In genomic region chr2:43325448-43325811, GRCh38 we compare ENCODE assay signal across 22 cellular contexts.
DNase-seq lines count a peak whose midpoint lies in the region; ATAC-seq and TF ChIP-seq lines count a peak whose summit lies in the region.
"Had no signal": no experiment of that assay in that cellular context is flagged by ENCODE, and none has a peak within 500 bp of the region (broad histone marks: within the 10 kb centered on the region; RNA-seq: fewer than 3 reads in every experiment).

No MANE protein-coding gene starts in this region.

- intact Hi-C loops in Right ventricle myocardium inferior (cut with DNase I) (no loop called here), spleen (cut with DNase I; ENCODE audit: low total_unique reads) (no loop called here), vagina (cut with DNase I) (no loop called here)

- H3K36me3 ChIP-seq in right atrium auricular region, result no peaks in the 10 kb centered on the region
- H3K36me3 ChIP-seq in mucosa of rectum (ENCODE audit: control insufficient read depth in 2 of 2, insufficient read depth in 2 of 2, low read length in 2 of 2), result peaks cover 0 to 3% of the 10 kb centered on the region in 2 donors
- H3K36me3 ChIP-seq in spleen, result peaks cover 0 to 35% (median 0%) of the 10 kb centered on the region in 6 donors
- no peaks in the 10 kb centered on the region for H3K36me3 ChIP-seq in vagina

- no peak for ATAC-seq in Right ventricle myocardium inferior
- ATAC-seq in GM21737 (IDR thresholded peaks at IDR 0.05; ENCODE audit: unreplicated experiment), result no peak
- no peak for ATAC-seq in GM21619 (IDR thresholded peaks at IDR 0.05; ENCODE audit: unreplicated experiment)
- ATAC-seq: activated T-helper 17 cell treated with anti-CD3 and anti-CD28 coated beads, Interleukin-2, amount 50 U/mL, for 72 hours; GM23338; Panc1; SK-N-SH treated with all-trans-retinoic acid at 6 μM for 48 hours had no signal

- no peak for DNase-seq in right atrium auricular region (ENCODE audit: low spot score)
- DNase-seq in Right ventricle myocardium inferior (ENCODE audit: missing footprints), result no peak
- no peak for DNase-seq in spleen
- DNase-seq in vagina (ENCODE audit: extremely low spot score in 2 of 2), result no peak
- DNase-seq in NCI-H345 treated with DMSO at 0.1 percent for 48 hours (lab: John Stamatoyannopoulos, UW; ENCODE audit: unreplicated experiment), result no peak
- DNase-seq: activated CD4-positive, alpha-beta T cell treated with anti-CD3 and anti-CD28 coated beads for 1 hour; C1 segment of cervical spinal cord; caudate nucleus; effector CD8-positive, alpha-beta T cell; GDM1; immature natural killer cell; NCI-H1694; NCI-H226; T1000 had no signal

- TF ChIP-seq POLR2A in spleen (IDR thresholded peaks at IDR 0.05) (no peak), vagina (IDR thresholded peaks at IDR 0.05) (no peak)

- H3K27ac ChIP-seq in right atrium auricular region, result peak overlapping the region; percentile 70 to 74
- peak overlapping the region; percentile 65 for H3K27ac ChIP-seq in mucosa of rectum (ENCODE audit: low read depth in 2 of 2, low read length in 2 of 2)
- peak overlapping the region in 7 of 8 donors; percentile 2 to 71 (median 58) for H3K27ac ChIP-seq in spleen
- H3K27ac ChIP-seq in vagina, result peak overlapping the region; percentile 74
- H3K27ac ChIP-seq: A549 had no signal

- no peak overlapping the region for H3K9ac ChIP-seq in mucosa of rectum (ENCODE audit: low read depth in 1 of 2, low read length in 2 of 2)

- H3K4me3 ChIP-seq in right atrium auricular region (no peak overlapping the region), mucosa of rectum (ENCODE audit: low read length in 2 of 2) (no peak overlapping the region), spleen (no peak overlapping the region), vagina (no peak overlapping the region)
- H3K4me3 ChIP-seq: A549, GM23338 had no signal

- H3K4me1 ChIP-seq in right atrium auricular region, result peaks cover 0 to 50% of the 10 kb centered on the region in 2 donors
- H3K4me1 ChIP-seq in mucosa of rectum (ENCODE audit: control insufficient read depth in 2 of 2, insufficient read depth in 2 of 2, low read length in 2 of 2), result no peaks in the 10 kb centered on the region
- peaks cover 0 to 11% (median 3%) of the 10 kb centered on the region in 6 donors for H3K4me1 ChIP-seq in spleen
- H3K4me1 ChIP-seq in vagina, result peaks cover 46% of the 10 kb centered on the region
- H3K4me1 ChIP-seq: A549 had no signal

- no peaks in the 10 kb centered on the region for H3K9me3 ChIP-seq in right atrium auricular region
- H3K9me3 ChIP-seq in mucosa of rectum (ENCODE audit: control insufficient read depth in 2 of 2, low read length in 2 of 2), result no peaks in the 10 kb centered on the region
- H3K9me3 ChIP-seq in spleen, result no peaks in the 10 kb centered on the region
- no peaks in the 10 kb centered on the region for H3K9me3 ChIP-seq in vagina
- H3K9me3 ChIP-seq: A549 had no signal

- TF ChIP-seq CTCF in right atrium auricular region (IDR thresholded peaks at IDR 0.05) (no peak), spleen (IDR thresholded peaks at IDR 0.05 in 8 of 11, conservative IDR thresholded peaks at IDR 0.05 in 3 of 11) (no peak), vagina (IDR thresholded peaks at IDR 0.05) (no peak)

- H3K27me3 ChIP-seq in right atrium auricular region (no peaks in the 10 kb centered on the region), mucosa of rectum (ENCODE audit: control insufficient read depth in 2 of 2, insufficient read depth in 2 of 2, low read length in 2 of 2) (no peaks in the 10 kb centered on the region), spleen (replicated peaks in 1 of 7) (no peaks in the 10 kb centered on the region), vagina (no peaks in the 10 kb centered on the region)
